In genomic region chr10:58785354-58785753, GRCh38 we compare ENCODE assay signal across 26 cellular contexts.
"Had no signal": no experiment of that assay in that cellular context is flagged by ENCODE, and none has a peak within 500 bp of the region (broad histone marks: within the 10 kb centered on the region; RNA-seq: fewer than 3 reads in every experiment).

No MANE protein-coding gene starts in this region.

- H3K27me3 ChIP-seq: neural progenitor cell, ovary, right lobe of liver, sigmoid colon, stomach, thyroid gland, tibial nerve, upper lobe of left lung, vagina had no signal

- H3K27ac ChIP-seq: neural progenitor cell, ovary, parathyroid adenoma, psoas muscle, right lobe of liver, sigmoid colon, stomach, thoracic aorta, thyroid gland, tibial nerve, upper lobe of left lung, vagina had no signal

- H3K9me3 ChIP-seq: ovary, psoas muscle, right lobe of liver, sigmoid colon, stomach, thoracic aorta, thyroid gland, tibial nerve, upper lobe of left lung, vagina had no signal

- H3K4me1 ChIP-seq: parathyroid adenoma, thyroid gland had no signal

- DNase-seq: natural killer cell; occipital lobe; ovary; posterior cingulate gyrus; psoas muscle; right cardiac atrium; right lobe of liver; sigmoid colon; small intestine; stimulated activated CD4-positive, alpha-beta T cell treated with anti-CD3 and anti-CD28 coated beads, Interleukin-15, amount 100 ng/mL, for 24 hours; stimulated activated CD4-positive, alpha-beta T cell treated with anti-CD3 and anti-CD28 coated beads, Interleukin-2, amount 100 ng/mL, for 24 hours; stimulated activated CD4-positive, alpha-beta T cell treated with anti-CD3 and anti-CD28 coated beads, Interleukin-2, amount 100 ng/mL, for 48 hours; stimulated activated CD4-positive, alpha-beta T cell treated with anti-CD3 and anti-CD28 coated beads, Interleukin-4, amount 100 ng/mL, for 24 hours; stimulated activated naive B cell treated with anti-CD40 and anti-IgM and Interleukin-4, amounts not matched to agents 10 μg/mL and 1 μg/mL and 100 μg/mL, for 72 hours; stimulated activated naive CD4-positive, alpha-beta T cell treated with Interleukin-2 at 50 U/mL for 16 hours; stomach; thyroid gland; trophoblast cell; upper lobe of left lung had no signal

- H3K36me3 ChIP-seq: neural progenitor cell, ovary, right lobe of liver, sigmoid colon, stomach, thoracic aorta, thyroid gland, tibial nerve, upper lobe of left lung had no signal

- H3K79me2 ChIP-seq: parathyroid adenoma had no signal

- H3K9ac ChIP-seq: neural progenitor cell, parathyroid adenoma had no signal

- H3K4me2 ChIP-seq: neural progenitor cell had no signal

- H3K4me3 ChIP-seq: neural progenitor cell, ovary, psoas muscle, right lobe of liver, sigmoid colon, stomach, thoracic aorta, thyroid gland, tibial nerve, upper lobe of left lung, vagina had no signal

- H2AFZ ChIP-seq: neural progenitor cell, parathyroid adenoma had no signal

- FAIRE-seq: small intestine, urothelium cell line had no signal

- ATAC-seq: natural killer cell; psoas muscle; right cardiac atrium; right lobe of liver; stimulated activated effector memory CD8-positive, alpha-beta T cell treated with anti-CD3 and anti-CD28 coated beads, Interleukin-12 subunit alpha, Interleukin-12 subunit beta, amount 100 ng/mL, for 72 hours; stimulated activated naive B cell treated with anti-CD40 and anti-IgM and Interleukin-4, amounts not matched to agents 10 μg/mL and 1 μg/mL and 100 μg/mL, for 72 hours had no signal
